ENCODE assay signal across 8 cellular contexts in genomic region chr6:127855542-127856159, GRCh38. TPM values are rescaled to one million over a fixed set of nuclear protein-coding genes. Genes with fewer than 3 reads are reported as not detected.
DNase-seq lines count a peak whose midpoint lies in the region; ATAC-seq and TF ChIP-seq lines count a peak whose summit lies in the region.

No MANE protein-coding gene starts in this region.

- WGBS in right cardiac atrium, result 48% methylated on average over 4 of the region's 4 CpGs

- ATAC-seq in right cardiac atrium (no peak), HG03045 (IDR thresholded peaks at IDR 0.05; ENCODE audit: unreplicated experiment) (no peak), HG03135 (IDR thresholded peaks at IDR 0.05; ENCODE audit: unreplicated experiment) (no peak)

- DNase-seq in left ventricle myocardium inferior, result no peak
- DNase-seq in right cardiac atrium, result no peak
- peak; percentile 2 for DNase-seq in T-helper 22 cell (ENCODE audit: low read depth)
- peak; percentile 7 for DNase-seq in effector CD8-positive, alpha-beta T cell (lab: John Stamatoyannopoulos, UW)
- peak; percentile 84 for DNase-seq in pons (ENCODE audit: low spot score)
- DNase-seq in SK-N-DZ (ENCODE audit: low spot score), result no peak

- intact Hi-C loops in left ventricle myocardium inferior (cut with micrococcal nuclease), result no loop called here
- intact Hi-C loops in right cardiac atrium (cut with DNase I), result no loop called here

- TF ChIP-seq CTCF in left ventricle myocardium inferior (IDR thresholded peaks at IDR 0.05; ENCODE audit: borderline replicate concordance), result peak; percentile 50

- H3K36me3 ChIP-seq in left ventricle myocardium inferior, result no peaks in the 10 kb centered on the region

- no peaks in the 10 kb centered on the region for H3K4me1 ChIP-seq in left ventricle myocardium inferior
- no peaks in the 10 kb centered on the region for H3K4me1 ChIP-seq in right cardiac atrium (ENCODE audit: control insufficient read depth, insufficient read depth, low read length)

- H3K27ac ChIP-seq in left ventricle myocardium inferior (replicated peaks), result no peak overlapping the region
- no peak overlapping the region for H3K27ac ChIP-seq in right cardiac atrium (ENCODE audit: low read length)

- no peaks in the 10 kb centered on the region for H3K27me3 ChIP-seq in left ventricle myocardium inferior (ENCODE audit: low read depth)
- H3K27me3 ChIP-seq in right cardiac atrium (ENCODE audit: control insufficient read depth, insufficient read depth), result no peaks in the 10 kb centered on the region

- no peaks in the 10 kb centered on the region for H3K9me3 ChIP-seq in left ventricle myocardium inferior (replicated peaks)
- H3K9me3 ChIP-seq in right cardiac atrium (ENCODE audit: control insufficient read depth, low read length), result no peaks in the 10 kb centered on the region

- H3K4me3 ChIP-seq in left ventricle myocardium inferior, result no peak overlapping the region
- H3K4me3 ChIP-seq in right cardiac atrium (ENCODE audit: low read length), result no peak overlapping the region

RNA-seq across cellular contexts. Expression of gene THEMIS, which starts 45.2 kb away (rescaled TPM):
- 0.22 TPM for total RNA-seq in left ventricle myocardium inferior
- under 1 TPM; 0.19 to 0.60 (median 0.36) TPM for total RNA-seq in right cardiac atrium
- polyA plus RNA-seq in right cardiac atrium, result not detected
- not detected in 2 replicates for polyA plus RNA-seq in SK-N-DZ (2014; cell fraction: cytosol; rRNA removed)
- not detected in 2 replicates for polyA plus RNA-seq in SK-N-DZ (2014; cell fraction: nucleus; rRNA removed)

Comparison
In these comparisons a context has a peak if more than half of its experiments do, and no peak if none do; other contexts are left out.
1. DNase-seq: peak in T-helper 22 cell (single experiment), effector CD8-positive, alpha-beta T cell (single experiment) and pons (single experiment); none in left ventricle myocardium inferior (single experiment), right cardiac atrium (0 of 3) and SK-N-DZ (single experiment).